ENCODE assay signal across 17 cellular contexts in genomic region chr17:72850410-72850809, GRCh38.
DNase-seq lines count a peak whose midpoint lies in the region; ATAC-seq, FAIRE-seq and TF ChIP-seq lines count a peak whose summit lies in the region.
"Had no signal": no experiment of that assay in that cellular context is flagged by ENCODE, and none has a peak within 500 bp of the region (broad histone marks: within the 10 kb centered on the region; RNA-seq: fewer than 3 reads in every experiment).

No MANE protein-coding gene starts in this region.

- CTCF ChIA-PET in RWPE1 (lab: Yijun Ruan, JAX): no interaction called here
- CTCF ChIA-PET in HepG2 (lab: Yijun Ruan, JAX; ENCODE audit: low intra/inter-chr PET ratio, low total read pairs): no interaction called here

- TF ChIP-seq EP300 in HepG2 (IDR thresholded peaks at IDR 0.05; ENCODE audit: low read depth in 2 of 2, low read length in 2 of 2) (no peak), HepG2 (CRISPR knock-in tag; IDR thresholded peaks at IDR 0.05; ENCODE audit: borderline replicate concordance) (no peak)

- TF ChIP-seq CTCF in RWPE1 (conservative IDR thresholded peaks at IDR 0.05; ENCODE audit: low read depth) (no peak), osteoblast (IDR thresholded peaks at IDR 0.05; ENCODE audit: extremely low read depth, low read depth, low read length) (no peak), HepG2 (CRISPR knock-in tag; IDR thresholded peaks at IDR 0.05) (no peak)

- H3K27me3 ChIP-seq in osteoblast (ENCODE audit: insufficient read depth, low read length) (no peaks in the 10 kb centered on the region), HepG2 (ENCODE audit: control insufficient read depth in 1 of 2, insufficient read depth in 2 of 2, low read length in 2 of 2) (no peaks in the 10 kb centered on the region)

- in situ Hi-C loops in HepG2 (cut with HindIII; ENCODE audit: extremely low pct_ligation_motif_present, low pct_unique_long_range_greater_than_20kb): loop anchor here (10.0 kb wide), 1 partner anchor 64 kb away; no protein-coding TSS in a partner anchor

- DNase-seq in GM04503 (ENCODE audit: low read depth) (peak; percentile 23), RWPE1 (ENCODE audit: low spot score) (peak; percentile 9), epithelial cell of prostate (ENCODE audit: low read depth, low spot score) (peak; percentile 22), osteoblast (ENCODE audit: insufficient read length, low spot score, missing footprints) (peak; percentile 75), germinal center (ENCODE audit: low spot score) (no peak), HepG2 (ENCODE audit: low spot score) (no peak)
- DNase-seq: activated naive CD4-positive, alpha-beta T cell treated with Interleukin-2 at 50 U/mL for 16 hours; CD4-positive, CD25-positive, alpha-beta regulatory T cell; effector CD4-positive, alpha-beta T cell; H9; midbrain; NCI-H1092; nucleus accumbens; stimulated activated CD4-positive, alpha-beta T cell treated with anti-CD3 and anti-CD28 coated beads, Interleukin-4, amount 100 ng/mL, for 1 hour had no signal

- POLR2A ChIA-PET in RWPE1 (lab: Yijun Ruan, JAX; ENCODE audit: low non-redundant PET): no interaction called here
- POLR2A ChIA-PET in HepG2 (lab: Yijun Ruan, JAX): no interaction called here

- FAIRE-seq in HepG2 (lab: Jason Lieb, UNC): no peak
- FAIRE-seq: keratinocyte had no signal

- H3K9me3 ChIP-seq in osteoblast (ENCODE audit: low read depth, low read length) (no peaks in the 10 kb centered on the region), HepG2 (ENCODE audit: low read length) (no peaks in the 10 kb centered on the region)

- no peaks in the 10 kb centered on the region for H3K4me1 ChIP-seq in osteoblast (ENCODE audit: insufficient read depth, low read length)
- peaks cover 9% of the 10 kb centered on the region for H3K4me1 ChIP-seq in HepG2 (ENCODE audit: insufficient read depth, low read length)

- TF ChIP-seq POLR2A in HepG2 (IDR thresholded peaks at IDR 0.05; ENCODE audit: insufficient read depth in 1 of 2, low read depth in 2 of 2, low read length in 2 of 2): no peak

- 98% methylated on average over 2 of the region's 2 CpGs for WGBS in HepG2 (ENCODE audit: low lambda C conversion rate)

- no peak overlapping the region for H3K9ac ChIP-seq in HepG2 (ENCODE audit: insufficient read depth, low read depth, low read length)

- TF ChIP-seq RAD21 in HepG2 (CRISPR knock-in tag; IDR thresholded peaks at IDR 0.05): no peak

- no TSS peak for BruUV-seq in HepG2 (replicated peaks; lab: Mats Ljungman, UMichigan)

- H3K4me2 ChIP-seq in osteoblast (ENCODE audit: insufficient read depth, low read length) (no peak overlapping the region), HepG2 (ENCODE audit: low read depth, low read length) (no peak overlapping the region)

- intact Hi-C loops in HepG2 (cut with micrococcal nuclease; ENCODE audit: unreplicated experiment): no loop called here

- no peaks in the 10 kb centered on the region for H3K79me2 ChIP-seq in osteoblast (ENCODE audit: insufficient read depth, low read length)
- H3K79me2 ChIP-seq in HepG2 (ENCODE audit: insufficient read depth, low read length): no peaks in the 10 kb centered on the region

- no peak overlapping the region for H3K4me3 ChIP-seq in osteoblast (ENCODE audit: insufficient read depth, low read length)
- no peak overlapping the region for H3K4me3 ChIP-seq in HepG2 (replicated peaks in 1 of 3; ENCODE audit: insufficient read depth in 1 of 3, low read depth in 2 of 3, low read length in 3 of 3)

- H3K27ac ChIP-seq in RWPE1 (no peak overlapping the region), epithelial cell of prostate (no peak overlapping the region), osteoblast (ENCODE audit: low read depth, low read length) (no peak overlapping the region), HepG2 (ENCODE audit: extremely low read length, insufficient read depth, low read length) (no peak overlapping the region)

- ATAC-seq in HepG2: no peak
- ATAC-seq in HG03342 (IDR thresholded peaks at IDR 0.05; ENCODE audit: unreplicated experiment): no peak
- ATAC-seq in HG02870 (IDR thresholded peaks at IDR 0.05; ENCODE audit: unreplicated experiment): no peak

- H2AFZ ChIP-seq in osteoblast (ENCODE audit: low read length): no peak overlapping the region
- H2AFZ ChIP-seq in HepG2 (ENCODE audit: low read length): no peak overlapping the region

- H4K20me1 ChIP-seq in osteoblast (ENCODE audit: insufficient read depth, low read length) (peaks cover 8% of the 10 kb centered on the region), HepG2 (ENCODE audit: insufficient read depth, low read length) (no peaks in the 10 kb centered on the region)

- no peaks in the 10 kb centered on the region for H3K36me3 ChIP-seq in osteoblast (ENCODE audit: insufficient read depth, low read length)
- H3K36me3 ChIP-seq in HepG2 (replicated peaks in 1 of 2; ENCODE audit: control insufficient read depth in 1 of 2, insufficient read depth in 2 of 2, low read length in 2 of 2): peaks cover 0 to 4% of the 10 kb centered on the region in 2 experiments; a peak in 1 of 5 replicates

TF ChIP-seq in HepG2, 621 proteins besides CTCF, POLR2A, EP300 and RAD21 (continues in another document):
- TF ChIP-seq ZNF407 (CRISPR knock-in tag; IDR thresholded peaks at IDR 0.05; ENCODE audit: not compliant biosample characterization): no peak
- TF ChIP-seq POGZ (CRISPR knock-in tag; IDR thresholded peaks at IDR 0.05): no peak
- TF ChIP-seq RAD51 (IDR thresholded peaks at IDR 0.05; ENCODE audit: borderline replicate concordance): no peak
- TF ChIP-seq ZNF557 (CRISPR knock-in tag; IDR thresholded peaks at IDR 0.05): no peak

Comparison
In these comparisons a context has a peak if more than half of its experiments do, and no peak if none do; other contexts are left out.
1. DNase-seq: peak in GM04503 (single experiment), RWPE1 (single experiment), epithelial cell of prostate (single experiment) and osteoblast (single experiment); none in germinal center (single experiment) and HepG2 (single experiment).